In genomic region chr2:168816369-168816768, GRCh38 we compare ENCODE assay signal across 11 cellular contexts. TPM values are rescaled to one million over a fixed set of nuclear protein-coding genes. Genes with fewer than 3 reads are reported as not detected.
A peak's percentile ranks its signal among the peaks of the same experiment; 100 is the strongest.
DNase-seq lines count a peak whose midpoint lies in the region; ATAC-seq and TF ChIP-seq lines count a peak whose summit lies in the region.
"Had no signal": no experiment of that assay in that cellular context is flagged by ENCODE, and none has a peak within 500 bp of the region (broad histone marks: within the 10 kb centered on the region; RNA-seq: fewer than 3 reads in every experiment).

No MANE protein-coding gene starts in this region.

- DNase-seq in EL, result peak; percentile 86
- peak; percentile 42 for DNase-seq in RWPE1 (ENCODE audit: low spot score)
- peak; percentile 74 for DNase-seq in fibroblast of gingiva (ENCODE audit: low read depth)
- peak; percentile 45 to 72 for DNase-seq in trophoblast cell
- no peak for DNase-seq in HT-29 (ENCODE audit: low spot score)
- DNase-seq in SHP77 (lab: John Stamatoyannopoulos, UW), result no peak
- DNase-seq in activated CD8-positive, alpha-beta memory T cell treated with anti-CD3 and anti-CD28 coated beads for 24 hours, result no peak
- DNase-seq: activated naive CD4-positive, alpha-beta T cell; NCI-H69; transverse colon had no signal

- POLR2A ChIA-PET in RWPE1 (lab: Yijun Ruan, JAX; ENCODE audit: low non-redundant PET), result no interaction called here

- H3K27me3 ChIP-seq in trophoblast cell (ENCODE audit: insufficient read depth, low read length), result no peaks in the 10 kb centered on the region
- H3K27me3 ChIP-seq: transverse colon had no signal

- no peaks in the 10 kb centered on the region for H3K36me3 ChIP-seq in trophoblast cell (ENCODE audit: control insufficient read depth in 1 of 2, insufficient read depth in 2 of 2, low read length in 2 of 2)

- H3K9me3 ChIP-seq in trophoblast cell (ENCODE audit: insufficient read depth, low read depth, low read length), result no peaks in the 10 kb centered on the region
- H3K9me3 ChIP-seq: transverse colon had no signal

- no peak overlapping the region for H2BK12ac ChIP-seq in trophoblast cell (ENCODE audit: low read length)

- no peak overlapping the region for H3K18ac ChIP-seq in trophoblast cell (ENCODE audit: low read length)

- no peak overlapping the region for H4K12ac ChIP-seq in trophoblast cell (ENCODE audit: low read depth, low read length)

- no peak overlapping the region for H4K91ac ChIP-seq in trophoblast cell (ENCODE audit: low read depth, low read length)

- no peak overlapping the region for H2AFZ ChIP-seq in trophoblast cell (ENCODE audit: insufficient read depth, low read length, poor library complexity)

- no peak overlapping the region for H3K4ac ChIP-seq in trophoblast cell (ENCODE audit: low read depth, low read length)

- no peak overlapping the region for H3K14ac ChIP-seq in trophoblast cell (ENCODE audit: low read length)

- WGBS in trophoblast cell (ENCODE audit: extremely low coverage, insufficient coverage, insufficient read length), result no CpG with 5 or more reads among the region's 3 CpGs

- H2AK5ac ChIP-seq in trophoblast cell (ENCODE audit: low read length), result no peak overlapping the region

- ATAC-seq in GM21825 (IDR thresholded peaks at IDR 0.05; ENCODE audit: unreplicated experiment), result no peak

- H4K8ac ChIP-seq in trophoblast cell (ENCODE audit: low read depth, low read length), result no peak overlapping the region

- peaks cover 10 to 15% of the 10 kb centered on the region in 2 experiments for H3K4me1 ChIP-seq in trophoblast cell (ENCODE audit: control insufficient read depth in 1 of 2, insufficient read depth in 2 of 2, low read length in 2 of 2)
- H3K4me1 ChIP-seq: transverse colon had no signal

- TF ChIP-seq CTCF in RWPE1 (conservative IDR thresholded peaks at IDR 0.05; ENCODE audit: low read depth), result no peak

- no peak overlapping the region for H3K23ac ChIP-seq in trophoblast cell (ENCODE audit: low read length)

- H3K4me2 ChIP-seq in trophoblast cell (ENCODE audit: low read length), result no peak overlapping the region

- no peak overlapping the region for H2BK120ac ChIP-seq in trophoblast cell (ENCODE audit: insufficient read depth, low read length, poor library complexity)

- no peak overlapping the region for H3K9ac ChIP-seq in trophoblast cell (ENCODE audit: low read length)

- H3K4me3 ChIP-seq in trophoblast cell (ENCODE audit: low read depth, low read length), result no peak overlapping the region
- H3K4me3 ChIP-seq: transverse colon had no signal

- peaks cover 7% of the 10 kb centered on the region for H3K79me1 ChIP-seq in trophoblast cell (ENCODE audit: low read length)

- no peak overlapping the region for H3K27ac ChIP-seq in RWPE1
- no peak overlapping the region for H3K27ac ChIP-seq in trophoblast cell (ENCODE audit: low read depth, low read length)
- H3K27ac ChIP-seq: transverse colon had no signal

- CTCF ChIA-PET in RWPE1 (lab: Yijun Ruan, JAX), result interaction anchor here (1.0 kb wide), 1 partner anchor 43 kb away, joined by 5 read pairs; no protein-coding TSS in a partner anchor

- H2BK5ac ChIP-seq in trophoblast cell (ENCODE audit: low read depth, low read length, poor library complexity), result no peak overlapping the region

- no peaks in the 10 kb centered on the region for H3K79me2 ChIP-seq in trophoblast cell (ENCODE audit: control insufficient read depth, insufficient read depth, low read length, poor library complexity)

RNA-seq across cellular contexts. Expression of gene NOSTRIN, which starts 13.9 kb away (rescaled TPM):
- polyA plus RNA-seq in trophoblast cell (2013), result 8.1 and 9.3 TPM in 2 replicates
- 5.1 and 5.6 TPM in 2 replicates for total RNA-seq in HT-29 (2014; rRNA removed; shearing (Covaris generic))

Comparison
In these comparisons a context has a peak if more than half of its experiments do, and no peak if none do; other contexts are left out.
1. DNase-seq: peak in EL (single experiment), RWPE1 (single experiment), fibroblast of gingiva (single experiment) and trophoblast cell (2 of 2); none in HT-29 (single experiment), SHP77 (0 of 2) and activated CD8-positive, alpha-beta memory T cell treated with anti-CD3 and anti-CD28 coated beads for 24 hours (single experiment).